In the genomic region with DNA sequence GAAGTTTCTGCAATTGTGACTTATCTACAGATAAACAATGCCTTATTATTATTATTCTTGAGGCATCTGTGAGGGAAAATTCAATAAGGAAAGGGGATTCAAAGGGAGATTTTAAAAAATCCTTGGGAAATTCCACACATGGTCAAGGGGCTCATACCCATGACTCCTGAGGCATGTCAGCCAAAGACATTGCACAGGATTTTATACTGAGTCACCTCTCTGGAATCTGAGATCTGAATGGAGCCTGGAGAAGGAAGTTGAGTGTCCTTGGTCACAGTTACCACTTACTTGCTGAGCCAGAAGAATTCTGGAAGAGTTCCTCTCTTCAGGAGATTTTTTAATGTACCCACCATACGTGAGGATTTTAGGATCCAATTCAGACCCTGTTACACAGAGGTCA, we compare ENCODE assay signal across 12 cellular contexts. TPM values are rescaled to one million over a fixed set of nuclear protein-coding genes. Genes with fewer than 3 reads are reported as not detected.
DNase-seq lines count a peak whose midpoint lies in the region; TF ChIP-seq lines count a peak whose summit lies in the region.
"Had no signal": no experiment of that assay in that cellular context is flagged by ENCODE, and none has a peak within 500 bp of the region (broad histone marks: within the 10 kb centered on the region; RNA-seq: fewer than 3 reads in every experiment).

No MANE protein-coding gene starts in this region.

- no peak overlapping the region for H3K27ac ChIP-seq in breast epithelium
- no peak overlapping the region for H3K27ac ChIP-seq in effector memory CD4-positive, alpha-beta T cell (ENCODE audit: insufficient read depth, low read length, poor library complexity, severe bottlenecking)
- H3K27ac ChIP-seq in CD8-positive, alpha-beta memory T cell (ENCODE audit: low read depth, low read length): no peak overlapping the region

- intact Hi-C loops in MCF 10A (cut with micrococcal nuclease) (no loop called here), breast epithelium (cut with DNase I; ENCODE audit: low total_unique reads) (no loop called here)

- POLR2A ChIA-PET in MCF 10A (lab: Yijun Ruan, JAX): interaction anchor here (0.8 to 2.0 kb wide), 3 partner anchors 18 to 142 kb away, joined by 3 to 6 read pairs (median 4); a partner anchor contains a TSS
- POLR2A ChIA-PET in CD8-positive, alpha-beta memory T cell (lab: Charles Lee): no interaction called here

- peaks cover 0 to 3% of the 10 kb centered on the region in 2 donors for H3K4me1 ChIP-seq in breast epithelium
- no peaks in the 10 kb centered on the region for H3K4me1 ChIP-seq in effector memory CD4-positive, alpha-beta T cell (ENCODE audit: control insufficient read depth, insufficient read depth, low read length, poor library complexity, severe bottlenecking)
- H3K4me1 ChIP-seq in CD8-positive, alpha-beta memory T cell (ENCODE audit: insufficient read depth, low read length): no peaks in the 10 kb centered on the region

- peaks cover 1% of the 10 kb centered on the region for H3K9me3 Mint-ChIP-seq in MCF 10A (ENCODE audit: unreplicated experiment)
- peaks cover 0 to 5% (median 0%) of the 10 kb centered on the region in 5 donors for H3K9me3 Mint-ChIP-seq in CD8-positive, alpha-beta memory T cell
- H3K9me3 Mint-ChIP-seq: activated naive CD4-positive, alpha-beta T cell treated with anti-CD3 and anti-CD28 coated beads, Interleukin-2, amount 50 U/mL, for 24 hours had no signal

- H3K4me3 Mint-ChIP-seq in MCF 10A (ENCODE audit: unreplicated experiment): no peak overlapping the region
- no peak overlapping the region for H3K4me3 Mint-ChIP-seq in CD8-positive, alpha-beta memory T cell
- H3K4me3 Mint-ChIP-seq: activated naive CD4-positive, alpha-beta T cell treated with anti-CD3 and anti-CD28 coated beads, Interleukin-2, amount 50 U/mL, for 24 hours; B cell had no signal

- no peaks in the 10 kb centered on the region for H3K27me3 Mint-ChIP-seq in MCF 10A (ENCODE audit: insufficient read depth, unreplicated experiment)
- no peaks in the 10 kb centered on the region for H3K27me3 Mint-ChIP-seq in CD8-positive, alpha-beta memory T cell
- H3K27me3 Mint-ChIP-seq: activated naive CD4-positive, alpha-beta T cell treated with anti-CD3 and anti-CD28 coated beads, Interleukin-2, amount 50 U/mL, for 24 hours had no signal

- no peak overlapping the region for H3K4me3 ChIP-seq in breast epithelium
- no peak overlapping the region for H3K4me3 ChIP-seq in effector memory CD4-positive, alpha-beta T cell (ENCODE audit: insufficient read depth, low read depth, low read length, poor library complexity, severe bottlenecking)
- H3K4me3 ChIP-seq in CD8-positive, alpha-beta memory T cell (ENCODE audit: low read length): no peak overlapping the region

- H3K9me3 ChIP-seq in breast epithelium: no peaks in the 10 kb centered on the region
- H3K9me3 ChIP-seq in effector memory CD4-positive, alpha-beta T cell (ENCODE audit: control insufficient read depth, low read length): no peaks in the 10 kb centered on the region
- no peaks in the 10 kb centered on the region for H3K9me3 ChIP-seq in CD8-positive, alpha-beta memory T cell (ENCODE audit: low read length)

- peaks cover 49% of the 10 kb centered on the region for H3K4me1 Mint-ChIP-seq in MCF 10A (ENCODE audit: insufficient read depth, unreplicated experiment)
- H3K4me1 Mint-ChIP-seq in CD8-positive, alpha-beta memory T cell: no peaks in the 10 kb centered on the region
- H3K4me1 Mint-ChIP-seq: activated naive CD4-positive, alpha-beta T cell treated with anti-CD3 and anti-CD28 coated beads, Interleukin-2, amount 50 U/mL, for 24 hours; B cell had no signal

- H3K36me3 Mint-ChIP-seq in MCF 10A (ENCODE audit: insufficient read depth, unreplicated experiment): peaks cover 9% of the 10 kb centered on the region
- H3K36me3 Mint-ChIP-seq in CD8-positive, alpha-beta memory T cell: no peaks in the 10 kb centered on the region
- H3K36me3 Mint-ChIP-seq: activated naive CD4-positive, alpha-beta T cell treated with anti-CD3 and anti-CD28 coated beads, Interleukin-2, amount 50 U/mL, for 24 hours had no signal

- TF ChIP-seq POLR2A in breast epithelium (IDR thresholded peaks at IDR 0.05): no peak

- CTCF ChIA-PET in MCF 10A (lab: Yijun Ruan, JAX): interaction anchor here (0.6 to 1.6 kb wide), 3 partner anchors 63 to 1810 kb away, joined by 3 to 6 read pairs (median 3); no protein-coding TSS in a partner anchor
- CTCF ChIA-PET in CD8-positive, alpha-beta memory T cell (lab: Charles Lee): no interaction called here

- BruUV-seq in MCF 10A (replicated peaks; lab: Mats Ljungman, UMichigan): no TSS peak

- H3K27me3 ChIP-seq in breast epithelium: no peaks in the 10 kb centered on the region
- no peaks in the 10 kb centered on the region for H3K27me3 ChIP-seq in effector memory CD4-positive, alpha-beta T cell (replicated peaks; ENCODE audit: control insufficient read depth, insufficient read depth, low read length, poor library complexity, severe bottlenecking)
- H3K27me3 ChIP-seq in CD8-positive, alpha-beta memory T cell (ENCODE audit: insufficient read depth, low read length, poor library complexity, severe bottlenecking): no peaks in the 10 kb centered on the region

- peak; percentile 85 for DNase-seq in MCF 10A (ENCODE audit: unreplicated experiment)
- DNase-seq in breast epithelium (ENCODE audit: low spot score in 2 of 2): no peak
- DNase-seq in amniotic epithelial cell (ENCODE audit: low read depth): peak; percentile 93
- DNase-seq in iPS-NIHi11 (ENCODE audit: low spot score): peak; percentile 46
- no peak for DNase-seq in NCI-H1436 treated with DMSO at 0.1 percent for 48 hours (lab: John Stamatoyannopoulos, UW)
- DNase-seq in effector memory CD4-positive, alpha-beta T cell: no peak
- DNase-seq in hippocampal formation (lab: John Stamatoyannopoulos, UW): no peak
- no peak for DNase-seq in CD8-positive, alpha-beta memory T cell
- DNase-seq: head of caudate nucleus, NCI-H526 had no signal

- H3K36me3 ChIP-seq in breast epithelium: no peaks in the 10 kb centered on the region
- no peaks in the 10 kb centered on the region for H3K36me3 ChIP-seq in effector memory CD4-positive, alpha-beta T cell (ENCODE audit: control insufficient read depth, insufficient read depth, low read length)
- H3K36me3 ChIP-seq in CD8-positive, alpha-beta memory T cell (ENCODE audit: insufficient read depth, low read length): no peaks in the 10 kb centered on the region

- H3K27ac Mint-ChIP-seq in MCF 10A (ENCODE audit: low read depth, unreplicated experiment): peak overlapping the region; percentile 93
- H3K27ac Mint-ChIP-seq in CD8-positive, alpha-beta memory T cell: no peak overlapping the region
- H3K27ac Mint-ChIP-seq: activated naive CD4-positive, alpha-beta T cell treated with anti-CD3 and anti-CD28 coated beads, Interleukin-2, amount 50 U/mL, for 24 hours; B cell had no signal

- no peak for TF ChIP-seq CTCF in MCF 10A (IDR thresholded peaks at IDR 0.05; ENCODE audit: unreplicated experiment)
- TF ChIP-seq CTCF in breast epithelium (IDR thresholded peaks at IDR 0.05): no peak

RNA-seq across cellular contexts. Expression of a gene that starts 14.4 kb away (rescaled TPM):
- total RNA-seq in MCF 10A (2022): 17.0 and 36.2 TPM in 2 replicates
- total RNA-seq in breast epithelium: 10 to 100 TPM in 1 of 3 donors, 1 to 10 TPM in 1, under 1 TPM in 1; 0.64 to 33.7 (median 2.6) TPM
- total RNA-seq in CD8-positive, alpha-beta memory T cell: under 1 TPM; 0.42 to 0.51 TPM
- polyA plus RNA-seq in CD8-positive, alpha-beta memory T cell: not detected

Comparison
In these comparisons a context has a peak if more than half of its experiments do, and no peak if none do; other contexts are left out.
1. DNase-seq: peak in MCF 10A (single experiment), amniotic epithelial cell (single experiment) and iPS-NIHi11 (single experiment); none in breast epithelium (0 of 2), NCI-H1436 treated with DMSO at 0.1 percent for 48 hours (single experiment), effector memory CD4-positive, alpha-beta T cell (0 of 3), hippocampal formation (0 of 2) and CD8-positive, alpha-beta memory T cell (0 of 5).